In the genomic region with DNA sequence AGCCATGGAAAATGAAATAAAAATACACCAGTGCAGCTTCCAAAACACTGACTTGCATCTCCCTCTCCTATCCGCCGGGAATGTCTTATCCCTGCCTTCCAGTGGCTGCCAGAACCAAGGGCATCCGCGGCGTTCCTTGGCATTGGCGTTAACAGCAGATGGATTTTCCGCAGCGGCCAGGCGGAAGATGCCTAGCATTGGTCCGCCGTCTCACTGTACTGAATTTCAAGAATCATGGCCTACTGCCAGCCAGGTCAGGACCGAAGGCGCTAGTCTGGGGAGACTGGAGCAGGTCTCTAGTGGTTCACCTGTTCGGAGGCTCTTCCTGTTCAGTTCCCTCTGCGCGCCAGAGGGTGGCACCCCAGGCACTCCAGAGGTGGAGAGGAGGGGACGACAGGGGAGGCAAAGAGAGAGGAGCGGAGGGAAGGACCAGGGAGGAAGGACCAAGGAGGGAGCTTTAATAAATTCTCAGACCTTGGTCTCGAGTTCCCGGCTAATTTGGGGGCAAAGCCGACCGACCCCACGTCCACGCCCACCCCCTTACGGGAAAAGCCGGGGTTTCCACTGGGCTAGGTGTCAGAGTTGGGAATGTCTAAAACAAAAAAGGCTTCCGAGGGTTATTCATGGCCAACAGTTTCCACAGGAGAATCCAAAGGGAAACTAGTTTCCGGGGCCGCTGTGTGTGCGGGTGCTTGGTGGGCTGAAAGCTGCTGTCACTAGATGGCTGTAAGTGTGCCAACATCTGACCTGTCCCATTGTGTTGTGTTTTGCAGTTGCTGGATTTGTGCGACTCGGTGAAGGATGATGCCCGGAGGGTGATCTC, we compare ENCODE assay signal across 1 cellular context.
TF ChIP-seq lines count a peak whose summit lies in the region.

No MANE protein-coding gene starts in this region.

TF ChIP-seq in HepG2, 621 proteins besides CTCF, POLR2A, EP300 and RAD21 (continued from another document and continues in another):
- TF ChIP-seq NONO (IDR thresholded peaks at IDR 0.05) (no peak), NONO (CRISPR knock-in tag; conservative IDR thresholded peaks at IDR 0.05) (0 out of 2 replicates have a peak, but pooled peaks have one; percentile 38), NFATC3 (CRISPR knock-in tag; IDR thresholded peaks at IDR 0.05) (peak; percentile 38; the same call in 1 of the 2 replicates), TRIM24 (CRISPR knock-in tag; IDR thresholded peaks at IDR 0.05) (no peak), KDM5B (CRISPR knock-in tag; IDR thresholded peaks at IDR 0.05; ENCODE audit: borderline replicate concordance) (no peak; the same call in 1 of the 2 replicates), ZNF709 (CRISPR knock-in tag; IDR thresholded peaks at IDR 0.05) (no peak), HIVEP1 (CRISPR knock-in tag; IDR thresholded peaks at IDR 0.05) (no peak; the same call in 1 of the 2 replicates), ZNF12 (CRISPR knock-in tag; IDR thresholded peaks at IDR 0.05) (no peak), SPEN (CRISPR knock-in tag; IDR thresholded peaks at IDR 0.05; ENCODE audit: low read depth) (0 out of 2 replicates have a peak, but pooled peaks have one; percentile 18), NR1H2 (CRISPR knock-in tag; IDR thresholded peaks at IDR 0.05; ENCODE audit: borderline replicate concordance, low read depth) (no peak), MBD4 (IDR thresholded peaks at IDR 0.05; ENCODE audit: borderline replicate concordance, low read length) (no peak), SNRNP70 (IDR thresholded peaks at IDR 0.05; ENCODE audit: low read depth, low read length) (no peak), TOPORS (CRISPR knock-in tag; IDR thresholded peaks at IDR 0.05) (no peak), SOX5 (CRISPR knock-in tag; IDR thresholded peaks at IDR 0.05; ENCODE audit: borderline replicate concordance) (no peak; the same call in 1 of the 2 replicates), ZNF232 (CRISPR knock-in tag; IDR thresholded peaks at IDR 0.05; ENCODE audit: borderline replicate concordance) (no peak), YEATS4 (CRISPR knock-in tag; IDR thresholded peaks at IDR 0.05; ENCODE audit: borderline replicate concordance) (no peak), ZNF260 (CRISPR knock-in tag; IDR thresholded peaks at IDR 0.05; ENCODE audit: borderline replicate concordance, low read depth) (no peak), RFXAP (CRISPR knock-in tag; IDR thresholded peaks at IDR 0.05; ENCODE audit: borderline replicate concordance) (no peak), TBX3 (IDR thresholded peaks at IDR 0.05; ENCODE audit: borderline replicate concordance) (no peak), ZNF772 (CRISPR knock-in tag; IDR thresholded peaks at IDR 0.05) (no peak), ZNF382 (CRISPR knock-in tag; IDR thresholded peaks at IDR 0.05; ENCODE audit: borderline replicate concordance) (no peak), KDM6A (CRISPR knock-in tag; IDR thresholded peaks at IDR 0.05; ENCODE audit: low read depth) (no peak), GTF2F1 (IDR thresholded peaks at IDR 0.05; ENCODE audit: low read length) (no peak), ZIK1 (CRISPR knock-in tag; IDR thresholded peaks at IDR 0.05; ENCODE audit: borderline replicate concordance, low read depth) (no peak), SP140L (CRISPR knock-in tag; IDR thresholded peaks at IDR 0.05; ENCODE audit: borderline replicate concordance) (no peak), ZNF577 (CRISPR knock-in tag; IDR thresholded peaks at IDR 0.05; ENCODE audit: borderline replicate concordance, low read depth) (no peak), NCOR1 (IDR thresholded peaks at IDR 0.05; ENCODE audit: borderline replicate concordance, low read length) (no peak), ARHGAP35 (CRISPR knock-in tag; IDR thresholded peaks at IDR 0.05; ENCODE audit: borderline replicate concordance) (no peak), PHF8 (CRISPR knock-in tag; IDR thresholded peaks at IDR 0.05) (no peak), ZNF430 (CRISPR knock-in tag; IDR thresholded peaks at IDR 0.05) (no peak), SRSF9 (IDR thresholded peaks at IDR 0.05; ENCODE audit: borderline replicate concordance, insufficient read depth, low read depth, low read length, poor library complexity, severe bottlenecking) (no peak), ZFYVE20 (CRISPR knock-in tag; IDR thresholded peaks at IDR 0.05; ENCODE audit: borderline replicate concordance, low read depth) (no peak), SIX4 (CRISPR knock-in tag; IDR thresholded peaks at IDR 0.05) (no peak), AGO2 (optimal IDR thresholded peaks at IDR 0.05; ENCODE audit: low read depth, low read length) (no peak), MAFG (CRISPR knock-in tag; IDR thresholded peaks at IDR 0.05) (no peak), IRF2 (CRISPR knock-in tag; IDR thresholded peaks at IDR 0.05) (peak; percentile 80)
- TF ChIP-seq, protein P1, sequence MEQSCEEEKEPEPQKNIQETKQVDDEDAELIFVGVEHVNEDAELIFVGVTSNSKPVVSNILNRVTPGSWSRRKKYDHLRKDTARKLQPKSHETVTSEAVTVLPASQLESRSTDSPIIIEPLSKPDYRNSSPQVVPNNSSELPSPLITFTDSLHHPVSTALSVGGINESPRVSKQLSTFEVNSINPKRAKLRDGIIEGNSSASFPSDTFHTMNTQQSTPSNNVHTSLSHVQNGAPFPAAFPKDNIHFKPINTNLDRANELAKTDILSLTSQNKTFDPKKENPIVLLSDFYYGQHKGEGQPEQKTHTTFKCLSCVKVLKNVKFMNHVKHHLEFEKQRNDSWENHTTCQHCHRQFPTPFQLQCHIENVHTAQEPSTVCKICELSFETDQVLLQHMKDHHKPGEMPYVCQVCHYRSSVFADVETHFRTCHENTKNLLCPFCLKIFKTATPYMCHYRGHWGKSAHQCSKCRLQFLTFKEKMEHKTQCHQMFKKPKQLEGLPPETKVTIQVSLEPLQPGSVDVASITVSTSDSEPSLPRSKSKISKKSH (CRISPR knock-in tag; IDR thresholded peaks at IDR 0.05; ENCODE audit: borderline replicate concordance) = no peak
- TF ChIP-seq, protein P2, sequence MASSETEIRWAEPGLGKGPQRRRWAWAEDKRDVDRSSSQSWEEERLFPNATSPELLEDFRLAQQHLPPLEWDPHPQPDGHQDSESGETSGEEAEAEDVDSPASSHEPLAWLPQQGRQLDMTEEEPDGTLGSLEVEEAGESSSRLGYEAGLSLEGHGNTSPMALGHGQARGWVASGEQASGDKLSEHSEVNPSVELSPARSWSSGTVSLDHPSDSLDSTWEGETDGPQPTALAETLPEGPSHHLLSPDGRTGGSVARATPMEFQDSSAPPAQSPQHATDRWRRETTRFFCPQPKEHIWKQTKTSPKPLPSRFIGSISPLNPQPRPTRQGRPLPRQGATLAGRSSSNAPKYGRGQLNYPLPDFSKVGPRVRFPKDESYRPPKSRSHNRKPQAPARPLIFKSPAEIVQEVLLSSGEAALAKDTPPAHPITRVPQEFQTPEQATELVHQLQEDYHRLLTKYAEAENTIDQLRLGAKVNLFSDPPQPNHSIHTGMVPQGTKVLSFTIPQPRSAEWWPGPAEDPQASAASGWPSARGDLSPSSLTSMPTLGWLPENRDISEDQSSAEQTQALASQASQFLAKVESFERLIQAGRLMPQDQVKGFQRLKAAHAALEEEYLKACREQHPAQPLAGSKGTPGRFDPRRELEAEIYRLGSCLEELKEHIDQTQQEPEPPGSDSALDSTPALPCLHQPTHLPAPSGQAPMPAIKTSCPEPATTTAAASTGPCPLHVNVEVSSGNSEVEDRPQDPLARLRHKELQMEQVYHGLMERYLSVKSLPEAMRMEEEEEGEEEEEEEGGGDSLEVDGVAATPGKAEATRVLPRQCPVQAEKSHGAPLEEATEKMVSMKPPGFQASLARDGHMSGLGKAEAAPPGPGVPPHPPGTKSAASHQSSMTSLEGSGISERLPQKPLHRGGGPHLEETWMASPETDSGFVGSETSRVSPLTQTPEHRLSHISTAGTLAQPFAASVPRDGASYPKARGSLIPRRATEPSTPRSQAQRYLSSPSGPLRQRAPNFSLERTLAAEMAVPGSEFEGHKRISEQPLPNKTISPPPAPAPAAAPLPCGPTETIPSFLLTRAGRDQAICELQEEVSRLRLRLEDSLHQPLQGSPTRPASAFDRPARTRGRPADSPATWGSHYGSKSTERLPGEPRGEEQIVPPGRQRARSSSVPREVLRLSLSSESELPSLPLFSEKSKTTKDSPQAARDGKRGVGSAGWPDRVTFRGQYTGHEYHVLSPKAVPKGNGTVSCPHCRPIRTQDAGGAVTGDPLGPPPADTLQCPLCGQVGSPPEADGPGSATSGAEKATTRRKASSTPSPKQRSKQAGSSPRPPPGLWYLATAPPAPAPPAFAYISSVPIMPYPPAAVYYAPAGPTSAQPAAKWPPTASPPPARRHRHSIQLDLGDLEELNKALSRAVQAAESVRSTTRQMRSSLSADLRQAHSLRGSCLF (CRISPR knock-in tag; IDR thresholded peaks at IDR 0.05; ENCODE audit: borderline replicate concordance) = no peak
- TF ChIP-seq, protein P3, sequence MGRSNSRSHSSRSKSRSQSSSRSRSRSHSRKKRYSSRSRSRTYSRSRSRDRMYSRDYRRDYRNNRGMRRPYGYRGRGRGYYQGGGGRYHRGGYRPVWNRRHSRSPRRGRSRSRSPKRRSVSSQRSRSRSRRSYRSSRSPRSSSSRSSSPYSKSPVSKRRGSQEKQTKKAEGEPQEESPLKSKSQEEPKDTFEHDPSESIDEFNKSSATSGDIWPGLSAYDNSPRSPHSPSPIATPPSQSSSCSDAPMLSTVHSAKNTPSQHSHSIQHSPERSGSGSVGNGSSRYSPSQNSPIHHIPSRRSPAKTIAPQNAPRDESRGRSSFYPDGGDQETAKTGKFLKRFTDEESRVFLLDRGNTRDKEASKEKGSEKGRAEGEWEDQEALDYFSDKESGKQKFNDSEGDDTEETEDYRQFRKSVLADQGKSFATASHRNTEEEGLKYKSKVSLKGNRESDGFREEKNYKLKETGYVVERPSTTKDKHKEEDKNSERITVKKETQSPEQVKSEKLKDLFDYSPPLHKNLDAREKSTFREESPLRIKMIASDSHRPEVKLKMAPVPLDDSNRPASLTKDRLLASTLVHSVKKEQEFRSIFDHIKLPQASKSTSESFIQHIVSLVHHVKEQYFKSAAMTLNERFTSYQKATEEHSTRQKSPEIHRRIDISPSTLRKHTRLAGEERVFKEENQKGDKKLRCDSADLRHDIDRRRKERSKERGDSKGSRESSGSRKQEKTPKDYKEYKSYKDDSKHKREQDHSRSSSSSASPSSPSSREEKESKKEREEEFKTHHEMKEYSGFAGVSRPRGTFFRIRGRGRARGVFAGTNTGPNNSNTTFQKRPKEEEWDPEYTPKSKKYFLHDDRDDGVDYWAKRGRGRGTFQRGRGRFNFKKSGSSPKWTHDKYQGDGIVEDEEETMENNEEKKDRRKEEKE (IDR thresholded peaks at IDR 0.05) = no peak
- TF ChIP-seq, protein P4, sequence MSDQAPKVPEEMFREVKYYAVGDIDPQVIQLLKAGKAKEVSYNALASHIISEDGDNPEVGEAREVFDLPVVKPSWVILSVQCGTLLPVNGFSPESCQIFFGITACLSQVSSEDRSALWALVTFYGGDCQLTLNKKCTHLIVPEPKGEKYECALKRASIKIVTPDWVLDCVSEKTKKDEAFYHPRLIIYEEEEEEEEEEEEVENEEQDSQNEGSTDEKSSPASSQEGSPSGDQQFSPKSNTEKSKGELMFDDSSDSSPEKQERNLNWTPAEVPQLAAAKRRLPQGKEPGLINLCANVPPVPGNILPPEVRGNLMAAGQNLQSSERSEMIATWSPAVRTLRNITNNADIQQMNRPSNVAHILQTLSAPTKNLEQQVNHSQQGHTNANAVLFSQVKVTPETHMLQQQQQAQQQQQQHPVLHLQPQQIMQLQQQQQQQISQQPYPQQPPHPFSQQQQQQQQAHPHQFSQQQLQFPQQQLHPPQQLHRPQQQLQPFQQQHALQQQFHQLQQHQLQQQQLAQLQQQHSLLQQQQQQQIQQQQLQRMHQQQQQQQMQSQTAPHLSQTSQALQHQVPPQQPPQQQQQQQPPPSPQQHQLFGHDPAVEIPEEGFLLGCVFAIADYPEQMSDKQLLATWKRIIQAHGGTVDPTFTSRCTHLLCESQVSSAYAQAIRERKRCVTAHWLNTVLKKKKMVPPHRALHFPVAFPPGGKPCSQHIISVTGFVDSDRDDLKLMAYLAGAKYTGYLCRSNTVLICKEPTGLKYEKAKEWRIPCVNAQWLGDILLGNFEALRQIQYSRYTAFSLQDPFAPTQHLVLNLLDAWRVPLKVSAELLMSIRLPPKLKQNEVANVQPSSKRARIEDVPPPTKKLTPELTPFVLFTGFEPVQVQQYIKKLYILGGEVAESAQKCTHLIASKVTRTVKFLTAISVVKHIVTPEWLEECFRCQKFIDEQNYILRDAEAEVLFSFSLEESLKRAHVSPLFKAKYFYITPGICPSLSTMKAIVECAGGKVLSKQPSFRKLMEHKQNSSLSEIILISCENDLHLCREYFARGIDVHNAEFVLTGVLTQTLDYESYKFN (CRISPR knock-in tag; conservative IDR thresholded peaks at IDR 0.05) = no peak
- TF ChIP-seq, protein P5, sequence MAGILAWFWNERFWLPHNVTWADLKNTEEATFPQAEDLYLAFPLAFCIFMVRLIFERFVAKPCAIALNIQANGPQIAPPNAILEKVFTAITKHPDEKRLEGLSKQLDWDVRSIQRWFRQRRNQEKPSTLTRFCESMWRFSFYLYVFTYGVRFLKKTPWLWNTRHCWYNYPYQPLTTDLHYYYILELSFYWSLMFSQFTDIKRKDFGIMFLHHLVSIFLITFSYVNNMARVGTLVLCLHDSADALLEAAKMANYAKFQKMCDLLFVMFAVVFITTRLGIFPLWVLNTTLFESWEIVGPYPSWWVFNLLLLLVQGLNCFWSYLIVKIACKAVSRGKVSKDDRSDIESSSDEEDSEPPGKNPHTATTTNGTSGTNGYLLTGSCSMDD (CRISPR knock-in tag; IDR thresholded peaks at IDR 0.05) = no peak
- TF ChIP-seq, protein P6, sequence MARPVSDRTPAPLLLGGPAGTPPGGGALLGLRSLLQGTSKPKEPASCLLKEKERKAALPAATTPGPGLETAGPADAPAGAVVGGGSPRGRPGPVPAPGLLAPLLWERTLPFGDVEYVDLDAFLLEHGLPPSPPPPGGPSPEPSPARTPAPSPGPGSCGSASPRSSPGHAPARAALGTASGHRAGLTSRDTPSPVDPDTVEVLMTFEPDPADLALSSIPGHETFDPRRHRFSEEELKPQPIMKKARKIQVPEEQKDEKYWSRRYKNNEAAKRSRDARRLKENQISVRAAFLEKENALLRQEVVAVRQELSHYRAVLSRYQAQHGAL (CRISPR knock-in tag; IDR thresholded peaks at IDR 0.05; ENCODE audit: not compliant biosample characterization) = no peak
- TF ChIP-seq, protein P7, sequence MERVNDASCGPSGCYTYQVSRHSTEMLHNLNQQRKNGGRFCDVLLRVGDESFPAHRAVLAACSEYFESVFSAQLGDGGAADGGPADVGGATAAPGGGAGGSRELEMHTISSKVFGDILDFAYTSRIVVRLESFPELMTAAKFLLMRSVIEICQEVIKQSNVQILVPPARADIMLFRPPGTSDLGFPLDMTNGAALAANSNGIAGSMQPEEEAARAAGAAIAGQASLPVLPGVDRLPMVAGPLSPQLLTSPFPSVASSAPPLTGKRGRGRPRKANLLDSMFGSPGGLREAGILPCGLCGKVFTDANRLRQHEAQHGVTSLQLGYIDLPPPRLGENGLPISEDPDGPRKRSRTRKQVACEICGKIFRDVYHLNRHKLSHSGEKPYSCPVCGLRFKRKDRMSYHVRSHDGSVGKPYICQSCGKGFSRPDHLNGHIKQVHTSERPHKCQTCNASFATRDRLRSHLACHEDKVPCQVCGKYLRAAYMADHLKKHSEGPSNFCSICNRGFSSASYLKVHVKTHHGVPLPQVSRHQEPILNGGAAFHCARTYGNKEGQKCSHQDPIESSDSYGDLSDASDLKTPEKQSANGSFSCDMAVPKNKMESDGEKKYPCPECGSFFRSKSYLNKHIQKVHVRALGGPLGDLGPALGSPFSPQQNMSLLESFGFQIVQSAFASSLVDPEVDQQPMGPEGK (CRISPR knock-in tag; IDR thresholded peaks at IDR 0.05) = peak; percentile 48; the same call in 1 of the 2 replicates
- TF ChIP-seq, protein P8, sequence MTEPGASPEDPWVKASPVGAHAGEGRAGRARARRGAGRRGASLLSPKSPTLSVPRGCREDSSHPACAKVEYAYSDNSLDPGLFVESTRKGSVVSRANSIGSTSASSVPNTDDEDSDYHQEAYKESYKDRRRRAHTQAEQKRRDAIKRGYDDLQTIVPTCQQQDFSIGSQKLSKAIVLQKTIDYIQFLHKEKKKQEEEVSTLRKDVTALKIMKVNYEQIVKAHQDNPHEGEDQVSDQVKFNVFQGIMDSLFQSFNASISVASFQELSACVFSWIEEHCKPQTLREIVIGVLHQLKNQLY (CRISPR knock-in tag; IDR thresholded peaks at IDR 0.05) = 0 out of 2 replicates have a peak, but pooled peaks have one; percentile 19
